Comparison of ENCODE assay signal across 1 cellular context in the genomic region with DNA sequence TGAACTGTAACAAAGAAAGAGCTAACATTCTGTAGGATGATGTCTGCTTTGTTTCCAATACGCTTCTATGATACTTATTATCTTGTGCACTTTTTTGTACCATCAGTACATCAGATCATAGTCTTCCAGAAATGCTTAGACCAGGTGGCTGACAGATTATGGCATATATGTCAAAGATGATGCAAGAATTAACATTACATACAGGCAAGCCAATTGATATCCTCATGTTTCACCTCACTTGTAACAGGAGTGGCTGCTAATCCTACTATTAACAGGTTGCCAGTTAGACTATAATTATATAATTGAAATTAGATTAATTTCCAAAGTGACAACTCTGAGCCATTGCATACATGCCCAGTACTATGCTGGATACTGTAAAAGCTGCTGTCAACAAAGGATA.
TF ChIP-seq lines count a peak whose summit lies in the region.

No MANE protein-coding gene starts in this region.

TF ChIP-seq in GM23338, 12 proteins besides CTCF, POLR2A, EP300 and RAD21 (continued from another document):
- TF ChIP-seq NANOG (IDR thresholded peaks at IDR 0.05; ENCODE audit: borderline replicate concordance) (no peak), EZH2 (IDR thresholded peaks at IDR 0.05; ENCODE audit: low read depth, unreplicated experiment) (no peak), EZH2phosphoT487 (IDR thresholded peaks at IDR 0.05; ENCODE audit: unreplicated experiment) (no peak), JUNB (IDR thresholded peaks at IDR 0.05; ENCODE audit: unreplicated experiment) (no peak), ZNF331 (CRISPR knock-in tag; IDR thresholded peaks at IDR 0.05; ENCODE audit: low read depth) (no peak), STAT1 (IDR thresholded peaks at IDR 0.05; ENCODE audit: unreplicated experiment) (no peak), CREB1 (CRISPR knock-in tag; IDR thresholded peaks at IDR 0.05; ENCODE audit: low read depth) (no peak), ZNF462 (CRISPR knock-in tag; IDR thresholded peaks at IDR 0.05) (no peak), POLR2AphosphoS5 (IDR thresholded peaks at IDR 0.05; ENCODE audit: low read depth) (no peak)
- TF ChIP-seq, protein P1, sequence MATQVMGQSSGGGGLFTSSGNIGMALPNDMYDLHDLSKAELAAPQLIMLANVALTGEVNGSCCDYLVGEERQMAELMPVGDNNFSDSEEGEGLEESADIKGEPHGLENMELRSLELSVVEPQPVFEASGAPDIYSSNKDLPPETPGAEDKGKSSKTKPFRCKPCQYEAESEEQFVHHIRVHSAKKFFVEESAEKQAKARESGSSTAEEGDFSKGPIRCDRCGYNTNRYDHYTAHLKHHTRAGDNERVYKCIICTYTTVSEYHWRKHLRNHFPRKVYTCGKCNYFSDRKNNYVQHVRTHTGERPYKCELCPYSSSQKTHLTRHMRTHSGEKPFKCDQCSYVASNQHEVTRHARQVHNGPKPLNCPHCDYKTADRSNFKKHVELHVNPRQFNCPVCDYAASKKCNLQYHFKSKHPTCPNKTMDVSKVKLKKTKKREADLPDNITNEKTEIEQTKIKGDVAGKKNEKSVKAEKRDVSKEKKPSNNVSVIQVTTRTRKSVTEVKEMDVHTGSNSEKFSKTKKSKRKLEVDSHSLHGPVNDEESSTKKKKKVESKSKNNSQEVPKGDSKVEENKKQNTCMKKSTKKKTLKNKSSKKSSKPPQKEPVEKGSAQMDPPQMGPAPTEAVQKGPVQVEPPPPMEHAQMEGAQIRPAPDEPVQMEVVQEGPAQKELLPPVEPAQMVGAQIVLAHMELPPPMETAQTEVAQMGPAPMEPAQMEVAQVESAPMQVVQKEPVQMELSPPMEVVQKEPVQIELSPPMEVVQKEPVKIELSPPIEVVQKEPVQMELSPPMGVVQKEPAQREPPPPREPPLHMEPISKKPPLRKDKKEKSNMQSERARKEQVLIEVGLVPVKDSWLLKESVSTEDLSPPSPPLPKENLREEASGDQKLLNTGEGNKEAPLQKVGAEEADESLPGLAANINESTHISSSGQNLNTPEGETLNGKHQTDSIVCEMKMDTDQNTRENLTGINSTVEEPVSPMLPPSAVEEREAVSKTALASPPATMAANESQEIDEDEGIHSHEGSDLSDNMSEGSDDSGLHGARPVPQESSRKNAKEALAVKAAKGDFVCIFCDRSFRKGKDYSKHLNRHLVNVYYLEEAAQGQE (IDR thresholded peaks at IDR 0.05; ENCODE audit: unreplicated experiment): no peak
TF ChIP-seq in GM23338: peak in this region for 0.
